Comparison of ENCODE assay signal across 8 cellular contexts in genomic region chr14:24035791-24036179, GRCh38. TPM values are rescaled to one million over a fixed set of nuclear protein-coding genes. Genes with fewer than 3 reads are reported as not detected.
DNase-seq lines count a peak whose midpoint lies in the region; ATAC-seq and TF ChIP-seq lines count a peak whose summit lies in the region.
"Not testable (repeated sequence)": the region's sequence is repeated elsewhere in the genome, so short reads cannot be mapped to it uniquely, and the experiment has no call there.

No MANE protein-coding gene starts in this region.

- H3K4me1 ChIP-seq in vagina, result peaks cover 20% of the 10 kb centered on the region

- DNase-seq in OCI-M1 (lab: John Stamatoyannopoulos, UW), result peak; percentile 62
- not testable (repeated sequence) for DNase-seq in activated T-helper 1 cell treated with anti-CD3 and anti-CD28 coated beads, Interleukin-12 subunit alpha, Interleukin-12 subunit beta, Interleukin-2, Interleukin-4 antibody, amounts not matched to agents 30 ng/mL and 10 ng/mL and 1 ng/mL, durations not matched to agents 14 hours and 24 hours and 36 hours (ENCODE audit: low spot score); endothelial cell (ENCODE audit: low spot score); left lobe of liver (ENCODE audit: low spot score); progenitor cell of endocrine pancreas (ENCODE audit: low spot score, unreplicated experiment); vagina (ENCODE audit: extremely low spot score in 2 of 2)

- H3K4me3 Mint-ChIP-seq in activated T-helper 1 cell treated with anti-CD3 and anti-CD28 coated beads, Interleukin-12 subunit alpha, Interleukin-12 subunit beta, Interleukin-2, Interleukin-4 antibody, amounts not matched to agents 30 ng/mL and 10 ng/mL and 1 ng/mL, durations not matched to agents 14 hours and 24 hours and 36 hours, result peak overlapping the region; percentile 88
- peak overlapping the region; percentile 86 for H3K4me3 Mint-ChIP-seq in endothelial cell (ENCODE audit: unreplicated experiment)
- peak overlapping the region; percentile 93 for H3K4me3 Mint-ChIP-seq in progenitor cell of endocrine pancreas (ENCODE audit: low read depth)

- not testable (repeated sequence) for TF ChIP-seq POLR2A in vagina (IDR thresholded peaks at IDR 0.05)

- not testable (repeated sequence) for TF ChIP-seq CTCF in endothelial cell (IDR thresholded peaks at IDR 0.05; ENCODE audit: unreplicated experiment); vagina (IDR thresholded peaks at IDR 0.05)
- TF ChIP-seq CTCF in progenitor cell of endocrine pancreas (IDR thresholded peaks at IDR 0.05; ENCODE audit: unreplicated experiment), result peak; percentile 22

- intact Hi-C loops in activated T-helper 1 cell treated with anti-CD3 and anti-CD28 coated beads, Interleukin-12 subunit alpha, Interleukin-12 subunit beta, Interleukin-2, Interleukin-4 antibody, amounts not matched to agents 30 ng/mL and 10 ng/mL and 1 ng/mL, durations not matched to agents 14 hours and 24 hours and 36 hours (cut with micrococcal nuclease), result loop anchor here (1.0 to 2.0 kb wide), 3 partner anchors 21 to 74 kb away; partner anchors contain the start of gene PCK2
- intact Hi-C loops in vagina (cut with DNase I), result not testable (repeated sequence)

- peak overlapping the region; percentile 88 for H3K27ac ChIP-seq in vagina

- peak; percentile 16 for ATAC-seq in GM18511 (IDR thresholded peaks at IDR 0.05; ENCODE audit: unreplicated experiment)
- ATAC-seq in HG03159 (IDR thresholded peaks at IDR 0.05; ENCODE audit: unreplicated experiment), result peak; percentile 19
- ATAC-seq in left lobe of liver, result peak; percentile 13

- H3K27me3 ChIP-seq in vagina, result not testable (repeated sequence)

- H3K4me1 Mint-ChIP-seq in activated T-helper 1 cell treated with anti-CD3 and anti-CD28 coated beads, Interleukin-12 subunit alpha, Interleukin-12 subunit beta, Interleukin-2, Interleukin-4 antibody, amounts not matched to agents 30 ng/mL and 10 ng/mL and 1 ng/mL, durations not matched to agents 14 hours and 24 hours and 36 hours (ENCODE audit: low read depth); progenitor cell of endocrine pancreas (ENCODE audit: low read depth): not testable (repeated sequence)
- peaks cover 17% of the 10 kb centered on the region for H3K4me1 Mint-ChIP-seq in endothelial cell (ENCODE audit: unreplicated experiment)

- H3K4me3 ChIP-seq in vagina, result peak overlapping the region; percentile 59 to 67

- peaks cover 10% of the 10 kb centered on the region for H3K9me3 ChIP-seq in vagina

- not testable (repeated sequence) for H3K27me3 Mint-ChIP-seq in activated T-helper 1 cell treated with anti-CD3 and anti-CD28 coated beads, Interleukin-12 subunit alpha, Interleukin-12 subunit beta, Interleukin-2, Interleukin-4 antibody, amounts not matched to agents 30 ng/mL and 10 ng/mL and 1 ng/mL, durations not matched to agents 14 hours and 24 hours and 36 hours (ENCODE audit: insufficient read depth); progenitor cell of endocrine pancreas
- H3K27me3 Mint-ChIP-seq in endothelial cell (ENCODE audit: unreplicated experiment), result peaks cover 10% of the 10 kb centered on the region

- H3K27ac Mint-ChIP-seq in activated T-helper 1 cell treated with anti-CD3 and anti-CD28 coated beads, Interleukin-12 subunit alpha, Interleukin-12 subunit beta, Interleukin-2, Interleukin-4 antibody, amounts not matched to agents 30 ng/mL and 10 ng/mL and 1 ng/mL, durations not matched to agents 14 hours and 24 hours and 36 hours, result peak overlapping the region; percentile 34
- H3K27ac Mint-ChIP-seq in endothelial cell (ENCODE audit: unreplicated experiment), result not testable (repeated sequence)
- peak overlapping the region; percentile 77 for H3K27ac Mint-ChIP-seq in progenitor cell of endocrine pancreas

- H3K36me3 ChIP-seq in vagina, result not testable (repeated sequence)

- not testable (repeated sequence) for H3K36me3 Mint-ChIP-seq in activated T-helper 1 cell treated with anti-CD3 and anti-CD28 coated beads, Interleukin-12 subunit alpha, Interleukin-12 subunit beta, Interleukin-2, Interleukin-4 antibody, amounts not matched to agents 30 ng/mL and 10 ng/mL and 1 ng/mL, durations not matched to agents 14 hours and 24 hours and 36 hours (ENCODE audit: low read depth); endothelial cell (ENCODE audit: low read depth, unreplicated experiment); progenitor cell of endocrine pancreas (ENCODE audit: insufficient read depth)

- H3K9me3 Mint-ChIP-seq in activated T-helper 1 cell treated with anti-CD3 and anti-CD28 coated beads, Interleukin-12 subunit alpha, Interleukin-12 subunit beta, Interleukin-2, Interleukin-4 antibody, amounts not matched to agents 30 ng/mL and 10 ng/mL and 1 ng/mL, durations not matched to agents 14 hours and 24 hours and 36 hours, result peaks cover 24% of the 10 kb centered on the region
- H3K9me3 Mint-ChIP-seq in endothelial cell (ENCODE audit: unreplicated experiment); progenitor cell of endocrine pancreas (ENCODE audit: low read depth): not testable (repeated sequence)

RNA-seq across cellular contexts. Expression of gene CARMIL3, which starts 16.0 kb away (rescaled TPM):
- total RNA-seq in activated T-helper 1 cell treated with anti-CD3 and anti-CD28 coated beads, Interleukin-12 subunit alpha, Interleukin-12 subunit beta, Interleukin-2, Interleukin-4 antibody, amounts not matched to agents 30 ng/mL and 10 ng/mL and 1 ng/mL, durations not matched to agents 14 hours and 24 hours and 36 hours, result 3.0 and 3.4 TPM in 2 replicates
- total RNA-seq in endothelial cell (ENCODE audit: unreplicated experiment) (1.4 TPM), left lobe of liver (2.0 TPM), progenitor cell of endocrine pancreas (4.3 and 4.9 TPM in 2 replicates), vagina (1.2 TPM)

RNA-seq across cellular contexts. Expression of gene CPNE6, which starts 35.6 kb away (rescaled TPM):
- not detected in 2 replicates for total RNA-seq in activated T-helper 1 cell treated with anti-CD3 and anti-CD28 coated beads, Interleukin-12 subunit alpha, Interleukin-12 subunit beta, Interleukin-2, Interleukin-4 antibody, amounts not matched to agents 30 ng/mL and 10 ng/mL and 1 ng/mL, durations not matched to agents 14 hours and 24 hours and 36 hours
- total RNA-seq in endothelial cell (ENCODE audit: unreplicated experiment), result not detected
- total RNA-seq in left lobe of liver, result 0.40 TPM
- total RNA-seq in progenitor cell of endocrine pancreas, result not detected in 2 replicates
- total RNA-seq in vagina, result not detected

RNA-seq across cellular contexts. Expression of gene DHRS4L2, which starts 47.1 kb away (rescaled TPM):
- 17.9 and 20.9 TPM in 2 replicates for total RNA-seq in activated T-helper 1 cell treated with anti-CD3 and anti-CD28 coated beads, Interleukin-12 subunit alpha, Interleukin-12 subunit beta, Interleukin-2, Interleukin-4 antibody, amounts not matched to agents 30 ng/mL and 10 ng/mL and 1 ng/mL, durations not matched to agents 14 hours and 24 hours and 36 hours
- total RNA-seq in endothelial cell (ENCODE audit: unreplicated experiment) (19.2 TPM), left lobe of liver (46.4 TPM), progenitor cell of endocrine pancreas (12.2 and 14.0 TPM in 2 replicates), vagina (16.7 TPM)

RNA-seq across cellular contexts. Expression of gene PCK2, which starts 58.3 kb away (rescaled TPM):
- 55.0 and 62.8 TPM in 2 replicates for total RNA-seq in activated T-helper 1 cell treated with anti-CD3 and anti-CD28 coated beads, Interleukin-12 subunit alpha, Interleukin-12 subunit beta, Interleukin-2, Interleukin-4 antibody, amounts not matched to agents 30 ng/mL and 10 ng/mL and 1 ng/mL, durations not matched to agents 14 hours and 24 hours and 36 hours
- total RNA-seq in endothelial cell (ENCODE audit: unreplicated experiment) (23.9 TPM), left lobe of liver (590 TPM), progenitor cell of endocrine pancreas (29.7 and 34.7 TPM in 2 replicates), vagina (18.7 TPM)
